1 cellular context compared by ENCODE assay signal in the genomic region with DNA sequence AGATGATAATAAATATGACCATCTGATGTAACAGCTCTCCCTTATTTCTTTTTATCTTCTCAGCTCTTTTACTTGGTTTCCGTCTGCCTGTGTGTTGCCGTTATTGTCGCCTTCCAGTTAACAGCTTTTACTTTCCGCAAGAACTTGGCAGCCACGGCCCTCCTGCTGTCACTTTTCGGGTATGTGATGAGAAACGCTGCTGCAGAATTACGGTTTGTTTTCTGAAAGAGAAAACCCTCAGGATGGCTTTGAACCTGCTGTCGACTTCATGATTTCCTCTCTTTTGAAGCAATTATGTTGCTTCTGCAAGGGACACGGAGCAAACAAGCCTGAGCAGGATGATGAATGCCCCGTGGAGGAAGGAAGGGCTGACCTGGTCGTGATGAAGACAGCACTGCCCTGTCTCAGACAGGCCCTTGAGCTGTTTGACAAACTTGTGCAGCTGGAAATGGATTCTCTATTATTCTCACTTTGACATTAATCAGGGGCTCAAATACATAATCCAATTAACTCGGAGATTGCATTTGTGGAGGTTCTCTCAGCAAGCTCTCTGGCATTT.
TF ChIP-seq lines count a peak whose summit lies in the region.

No MANE protein-coding gene starts in this region.

TF ChIP-seq in H1, 55 proteins besides CTCF, POLR2A, EP300 and RAD21:
- TF ChIP-seq, protein P1, sequence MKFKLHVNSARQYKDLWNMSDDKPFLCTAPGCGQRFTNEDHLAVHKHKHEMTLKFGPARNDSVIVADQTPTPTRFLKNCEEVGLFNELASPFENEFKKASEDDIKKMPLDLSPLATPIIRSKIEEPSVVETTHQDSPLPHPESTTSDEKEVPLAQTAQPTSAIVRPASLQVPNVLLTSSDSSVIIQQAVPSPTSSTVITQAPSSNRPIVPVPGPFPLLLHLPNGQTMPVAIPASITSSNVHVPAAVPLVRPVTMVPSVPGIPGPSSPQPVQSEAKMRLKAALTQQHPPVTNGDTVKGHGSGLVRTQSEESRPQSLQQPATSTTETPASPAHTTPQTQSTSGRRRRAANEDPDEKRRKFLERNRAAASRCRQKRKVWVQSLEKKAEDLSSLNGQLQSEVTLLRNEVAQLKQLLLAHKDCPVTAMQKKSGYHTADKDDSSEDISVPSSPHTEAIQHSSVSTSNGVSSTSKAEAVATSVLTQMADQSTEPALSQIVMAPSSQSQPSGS (IDR thresholded peaks at IDR 0.05; ENCODE audit: low read length): no peak
- TF ChIP-seq SIRT6 (IDR thresholded peaks at IDR 0.05; ENCODE audit: low read length) (no peak), TEAD4 (IDR thresholded peaks at IDR 0.05; ENCODE audit: low read depth, low read length) (no peak), ZNF274 (IDR thresholded peaks at IDR 0.05; ENCODE audit: borderline replicate concordance, extremely low read depth, low read length) (no peak)
- TF ChIP-seq, protein P2, sequence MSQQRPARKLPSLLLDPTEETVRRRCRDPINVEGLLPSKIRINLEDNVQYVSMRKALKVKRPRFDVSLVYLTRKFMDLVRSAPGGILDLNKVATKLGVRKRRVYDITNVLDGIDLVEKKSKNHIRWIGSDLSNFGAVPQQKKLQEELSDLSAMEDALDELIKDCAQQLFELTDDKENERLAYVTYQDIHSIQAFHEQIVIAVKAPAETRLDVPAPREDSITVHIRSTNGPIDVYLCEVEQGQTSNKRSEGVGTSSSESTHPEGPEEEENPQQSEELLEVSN (IDR thresholded peaks at IDR 0.05): no peak
- TF ChIP-seq, protein P3, sequence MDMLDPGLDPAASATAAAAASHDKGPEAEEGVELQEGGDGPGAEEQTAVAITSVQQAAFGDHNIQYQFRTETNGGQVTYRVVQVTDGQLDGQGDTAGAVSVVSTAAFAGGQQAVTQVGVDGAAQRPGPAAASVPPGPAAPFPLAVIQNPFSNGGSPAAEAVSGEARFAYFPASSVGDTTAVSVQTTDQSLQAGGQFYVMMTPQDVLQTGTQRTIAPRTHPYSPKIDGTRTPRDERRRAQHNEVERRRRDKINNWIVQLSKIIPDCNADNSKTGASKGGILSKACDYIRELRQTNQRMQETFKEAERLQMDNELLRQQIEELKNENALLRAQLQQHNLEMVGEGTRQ (IDR thresholded peaks at IDR 0.05; ENCODE audit: low read length): no peak
